24 cellular contexts compared by ENCODE assay signal in the genomic region with DNA sequence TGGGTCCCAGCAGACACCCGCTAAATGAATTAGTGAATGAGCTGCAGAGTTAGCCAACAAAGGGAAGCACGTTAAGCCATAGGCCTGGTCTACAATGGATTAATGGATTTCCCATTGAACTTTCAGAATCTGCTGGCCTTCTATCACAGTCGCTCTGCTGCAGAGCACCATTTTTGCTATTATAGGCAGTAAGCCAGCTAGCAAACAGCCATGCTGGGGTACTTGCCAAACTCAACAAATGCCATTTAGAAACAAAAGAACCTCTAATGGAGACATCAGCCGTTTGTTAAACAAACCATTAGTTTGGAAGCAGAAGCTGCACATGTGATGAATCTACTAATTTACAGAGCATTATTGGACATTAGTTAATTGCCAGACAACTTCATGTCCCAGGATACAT.
DNase-seq lines count a peak whose midpoint lies in the region; ATAC-seq and TF ChIP-seq lines count a peak whose summit lies in the region.
"Had no signal": no experiment of that assay in that cellular context is flagged by ENCODE, and none has a peak within 500 bp of the region (broad histone marks: within the 10 kb centered on the region; RNA-seq: fewer than 3 reads in every experiment).

No MANE protein-coding gene starts in this region.

- H3K4me1 ChIP-seq in right lobe of liver (no peaks in the 10 kb centered on the region), mesendoderm (ENCODE audit: control insufficient read depth, low read depth, low read length) (no peaks in the 10 kb centered on the region), BE2C (no peaks in the 10 kb centered on the region)
- H3K4me1 ChIP-seq: BLaER1 treated with 17β-estradiol and CSF1 and Interleukin-3, amounts not matched to agents 10 nM and 100 nM; Peyer's patch had no signal

- H3K9me3 ChIP-seq in right lobe of liver (no peaks in the 10 kb centered on the region), BE2C (no peaks in the 10 kb centered on the region; the same call in 1 of the 2 replicates)
- H3K9me3 ChIP-seq: Peyer's patch, transverse colon had no signal

- DNase-seq in Ammon's horn (ENCODE audit: low spot score) (peak; percentile 36), NCI-H1105 (lab: John Stamatoyannopoulos, UW) (peak; percentile 93), RPMI7951 (ENCODE audit: low read depth) (peak; percentile 6), right lobe of liver (peak in 2 of 3 donors; percentile 16 to 53), mesendoderm (no peak), BE2C (no peak)
- DNase-seq: activated CD4-positive, alpha-beta T cell treated with anti-CD3 and anti-CD28 coated beads, Interleukin-2, amount 10 ng/mL, durations not matched to agents 24 days and 14 days; aorta; naive B cell; NCI-H1417; NK-92 treated with Interleukin-12 subunit alpha and Interleukin-12 subunit beta, amount 100 ng/mL, for 24 hours; Peyer's patch; stimulated activated CD4-positive, alpha-beta T cell treated with anti-CD3 and anti-CD28 coated beads, Interleukin-4, amount 100 ng/mL, for 24 hours; T-helper 2 cell; transverse colon had no signal

- intact Hi-C loops in right lobe of liver (cut with DNase I) = no loop called here

- H3K18ac ChIP-seq in mesendoderm (ENCODE audit: low read length) = no peak overlapping the region

- H4K5ac ChIP-seq in mesendoderm (ENCODE audit: low read length) = no peak overlapping the region

- H2AK5ac ChIP-seq in mesendoderm (ENCODE audit: low read length) = no peak overlapping the region

- no peak overlapping the region for H2BK5ac ChIP-seq in mesendoderm (ENCODE audit: low read length)

- no peak overlapping the region for H3K4me2 ChIP-seq in mesendoderm (ENCODE audit: low read length)
- H3K4me2 ChIP-seq: BLaER1 treated with 17β-estradiol and CSF1 and Interleukin-3, amounts not matched to agents 10 nM and 100 nM; GM23338; hepatocyte had no signal

- no peak overlapping the region for H4K8ac ChIP-seq in mesendoderm (ENCODE audit: low read depth, low read length)

- ATAC-seq in right lobe of liver (peak; percentile 73 to 98 (median 91)), HG03045 (IDR thresholded peaks at IDR 0.05; ENCODE audit: unreplicated experiment) (no peak), HG03521 (IDR thresholded peaks at IDR 0.05; ENCODE audit: unreplicated experiment) (no peak)
- ATAC-seq: activated naive CD4-positive, alpha-beta T cell treated with anti-CD3 and anti-CD28 coated beads, Interleukin-2, amount 50 U/mL, for 72 hours; activated T-helper 17 cell treated with anti-CD3 and anti-CD28 coated beads, Interleukin-2, amount 50 U/mL, for 72 hours; GM23338 had no signal

- no peak overlapping the region for H3K4ac ChIP-seq in mesendoderm (ENCODE audit: low read depth, low read length)

- H3K23ac ChIP-seq in mesendoderm (ENCODE audit: low read length) = no peak overlapping the region

- no peaks in the 10 kb centered on the region for H3K27me3 ChIP-seq in right lobe of liver
- no peaks in the 10 kb centered on the region for H3K27me3 ChIP-seq in mesendoderm (ENCODE audit: insufficient read depth, low read length, poor library complexity)
- no peaks in the 10 kb centered on the region for H3K27me3 ChIP-seq in BE2C
- H3K27me3 ChIP-seq: BLaER1 treated with 17β-estradiol and CSF1 and Interleukin-3, amounts not matched to agents 10 nM and 100 nM; hepatocyte; Peyer's patch; transverse colon had no signal

- no peak overlapping the region for H2BK120ac ChIP-seq in mesendoderm (ENCODE audit: low read depth, low read length)

- no peak for TF ChIP-seq CTCF in right lobe of liver (IDR thresholded peaks at IDR 0.05)
- TF ChIP-seq CTCF in BE2C (IDR thresholded peaks at IDR 0.05; ENCODE audit: low read depth, low read length) = no peak

- no peaks in the 10 kb centered on the region for H3K79me1 ChIP-seq in mesendoderm (ENCODE audit: low read length)

- H3K27ac ChIP-seq in right lobe of liver = no peak overlapping the region
- no peak overlapping the region for H3K27ac ChIP-seq in mesendoderm (ENCODE audit: low read depth, low read length)
- H3K27ac ChIP-seq: BLaER1 treated with 17β-estradiol and CSF1 and Interleukin-3, amounts not matched to agents 10 nM and 100 nM; hepatocyte; Peyer's patch; SK-N-MC; transverse colon had no signal

- no peaks in the 10 kb centered on the region for H3K79me2 ChIP-seq in mesendoderm (ENCODE audit: control insufficient read depth, insufficient read depth, low read length)
- H3K79me2 ChIP-seq: hepatocyte had no signal

- no peak overlapping the region for H2BK15ac ChIP-seq in mesendoderm (replicated peaks; ENCODE audit: low read depth)

- 36% methylated on average over 4 of the region's 4 CpGs for WGBS in right lobe of liver (ENCODE audit: insufficient coverage, low coverage, low lambda C conversion rate, missing lambda C conversion rate)
- WGBS in mesendoderm (ENCODE audit: extremely low coverage, insufficient coverage, low lambda C conversion rate) = no CpG with 5 or more reads among the region's 4 CpGs

- no peak for TF ChIP-seq POLR2A in right lobe of liver (IDR thresholded peaks at IDR 0.05)

- no peak overlapping the region for H3K56ac ChIP-seq in mesendoderm (ENCODE audit: low read length)

- no peak overlapping the region for H3K4me3 ChIP-seq in right lobe of liver
- H3K4me3 ChIP-seq in mesendoderm (ENCODE audit: low read length) = no peak overlapping the region
- H3K4me3 ChIP-seq in BE2C (ENCODE audit: low read depth, low read length) = no peak overlapping the region
- H3K4me3 ChIP-seq: BLaER1 treated with 17β-estradiol and CSF1 and Interleukin-3, amounts not matched to agents 10 nM and 100 nM; GM23338; hepatocyte; lung; Peyer's patch; SK-N-MC; transverse colon had no signal

- no peaks in the 10 kb centered on the region for H3K36me3 ChIP-seq in right lobe of liver
- H3K36me3 ChIP-seq in mesendoderm (ENCODE audit: control insufficient read depth, insufficient read depth, low read length) = no peaks in the 10 kb centered on the region
- no peaks in the 10 kb centered on the region for H3K36me3 ChIP-seq in BE2C
- H3K36me3 ChIP-seq: BLaER1 treated with 17β-estradiol and CSF1 and Interleukin-3, amounts not matched to agents 10 nM and 100 nM; Peyer's patch; transverse colon had no signal

- no peak overlapping the region for H3K9ac ChIP-seq in mesendoderm (ENCODE audit: low read length)
- H3K9ac ChIP-seq: BLaER1 treated with 17β-estradiol and CSF1 and Interleukin-3, amounts not matched to agents 10 nM and 100 nM had no signal

Comparison
In these comparisons a context has a peak if more than half of its experiments do, and no peak if none do; other contexts are left out.
1. DNase-seq: peak in Ammon's horn (single experiment), NCI-H1105 (single experiment), RPMI7951 (single experiment) and right lobe of liver (2 of 3); none in mesendoderm (single experiment) and BE2C (single experiment).
2. ATAC-seq: peak in right lobe of liver (4 of 4); none in HG03045 (single experiment) and HG03521 (single experiment).